Comparison of ENCODE assay signal across 8 cellular contexts in the genomic region with DNA sequence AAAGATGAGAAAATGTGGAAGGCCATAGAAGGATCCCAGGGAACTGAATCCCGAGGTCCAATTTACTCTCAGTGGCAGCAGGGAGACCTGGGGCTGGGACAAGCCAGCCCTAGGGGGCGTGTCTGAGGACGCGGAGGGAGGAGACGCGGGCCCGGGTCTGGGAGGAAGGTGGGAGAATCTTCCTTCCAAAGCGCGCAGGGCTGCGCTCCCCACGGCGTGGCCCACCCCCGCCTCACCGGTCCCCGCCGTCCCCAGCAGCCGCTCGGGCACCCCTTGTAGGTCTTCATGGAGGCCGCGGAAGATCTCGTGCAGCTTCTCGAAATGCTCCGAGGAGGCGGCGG. TPM values are rescaled to one million over a fixed set of nuclear protein-coding genes. Genes with fewer than 3 reads are reported as not detected.
DNase-seq lines count a peak whose midpoint lies in the region; ATAC-seq, FAIRE-seq and TF ChIP-seq lines count a peak whose summit lies in the region.

No MANE protein-coding gene starts in this region.

- H3K27ac ChIP-seq in 22Rv1 (peak overlapping the region; percentile 88), VCaP (peak overlapping the region; percentile 99), small intestine (ENCODE audit: low read depth in 1 of 2, low read length in 1 of 2) (peak overlapping the region; percentile 82 to 95)

- WGBS in small intestine, 3 donors: 0 to 1% (median 1%) methylated on average over 13 to 25 of the region's 25 CpGs

- peak; percentile 65 to 72 for DNase-seq in NCI-H1930 (lab: John Stamatoyannopoulos, UW)
- DNase-seq in cardiac fibroblast (ENCODE audit: low read depth in 2 of 2): peak; percentile 52 to 56
- DNase-seq in inferior parietal cortex (ENCODE audit: extremely low spot score): peak; percentile 68
- peak; percentile 76 for DNase-seq in small intestine

- FAIRE-seq in small intestine (lab: Jason Lieb, UNC): no peak

- ATAC-seq in GM18505 (IDR thresholded peaks at IDR 0.05; ENCODE audit: unreplicated experiment) (peak; percentile 48), HG02981 (IDR thresholded peaks at IDR 0.05; ENCODE audit: unreplicated experiment) (peak; percentile 43)

- TF ChIP-seq CTCF in 22Rv1 (IDR thresholded peaks at IDR 0.05) (peak; percentile 24), VCaP (conservative IDR thresholded peaks at IDR 0.05) (peak; percentile 23; the same call in 1 of the 2 replicates), cardiac fibroblast (IDR thresholded peaks at IDR 0.05; ENCODE audit: low read depth, low read length) (no peak)

- peak overlapping the region; percentile 80 to 89 for H3K4me3 ChIP-seq in cardiac fibroblast (replicated peaks in 1 of 2; ENCODE audit: low read depth in 2 of 2, low read length in 2 of 2)
- peak overlapping the region; percentile 90 to 96 for H3K4me3 ChIP-seq in small intestine (ENCODE audit: low read depth in 1 of 2, low read length in 2 of 2)

- peaks cover 2% of the 10 kb centered on the region in 2 donors for H3K36me3 ChIP-seq in small intestine (ENCODE audit: control insufficient read depth in 2 of 2, insufficient read depth in 2 of 2, low read length in 2 of 2)

- no peaks in the 10 kb centered on the region for H3K27me3 ChIP-seq in small intestine (ENCODE audit: control insufficient read depth in 2 of 2, insufficient read depth in 2 of 2, low read length in 2 of 2)

- H3K9me3 ChIP-seq in small intestine (ENCODE audit: control insufficient read depth, low read depth): no peaks in the 10 kb centered on the region

- peaks cover 0 to 3% of the 10 kb centered on the region in 2 donors for H3K4me1 ChIP-seq in small intestine (ENCODE audit: control insufficient read depth in 2 of 2, insufficient read depth in 1 of 2, low read depth in 1 of 2, low read length in 1 of 2)

- TF ChIP-seq POLR2A in GM18505 (IDR thresholded peaks at IDR 0.05; ENCODE audit: borderline replicate concordance, extremely low read depth, insufficient read depth, insufficient read length): no peak

RNA-seq across cellular contexts. Expression of gene VTI1B, which starts 0.3 kb away (rescaled TPM):
- polyA plus RNA-seq in small intestine: 10 to 100 TPM; 58.4 to 94.6 (median 80.8) TPM

RNA-seq across cellular contexts. Expression of gene RDH11, which starts 21.5 kb away (rescaled TPM):
- polyA plus RNA-seq in small intestine: 10 to 100 TPM in 1 of 3 donors, 1 to 10 TPM in 2; 5.9 to 63.8 (median 9.4) TPM

RNA-seq across cellular contexts. Expression of gene RDH12, which starts 27.6 kb away (rescaled TPM):
- polyA plus RNA-seq in small intestine: 1 to 10 TPM in 1 of 3 donors, not detected in 2; 1.4 TPM

RNA-seq across cellular contexts. Expression of gene ARG2, which starts 54.4 kb away (rescaled TPM):
- polyA plus RNA-seq in small intestine: 10 to 100 TPM; 16.2 to 56.1 (median 29.5) TPM

Comparison
In these comparisons a context has a peak if more than half of its experiments do, and no peak if none do; other contexts are left out.
1. Peak in every context shown above with its lines: DNase-seq, ATAC-seq, H3K4me3 ChIP-seq and H3K27ac ChIP-seq.